In genomic region chr6:15653581-15653980, GRCh38 we compare ENCODE assay signal across 16 cellular contexts. TPM values are rescaled to one million over a fixed set of nuclear protein-coding genes. Genes with fewer than 3 reads are reported as not detected.
DNase-seq lines count a peak whose midpoint lies in the region; ATAC-seq and TF ChIP-seq lines count a peak whose summit lies in the region.
"Had no signal": no experiment of that assay in that cellular context is flagged by ENCODE, and none has a peak within 500 bp of the region (broad histone marks: within the 10 kb centered on the region; RNA-seq: fewer than 3 reads in every experiment).

No MANE protein-coding gene starts in this region.

- peak overlapping the region; percentile 13 for H3K4me2 ChIP-seq in mammary epithelial cell (ENCODE audit: insufficient read depth, low read depth, low read length)

- H3K4me3 ChIP-seq in mammary epithelial cell (replicated peaks in 1 of 3; ENCODE audit: insufficient read depth in 1 of 3, low read depth in 2 of 3, low read length in 3 of 3) (no peak overlapping the region), breast epithelium (no peak overlapping the region), testis (no peak overlapping the region)
- H3K4me3 ChIP-seq: thyroid gland had no signal

- H3K9ac ChIP-seq in mammary epithelial cell (ENCODE audit: insufficient read depth, low read length), result no peak overlapping the region

- H3K27ac ChIP-seq in mammary epithelial cell (ENCODE audit: insufficient read depth, low read depth, low read length) (no peak overlapping the region), breast epithelium (no peak overlapping the region), testis (no peak overlapping the region)
- H3K27ac ChIP-seq: thyroid gland had no signal

- peaks cover 28% of the 10 kb centered on the region for H3K79me2 ChIP-seq in mammary epithelial cell (ENCODE audit: insufficient read depth, low read length)

- intact Hi-C loops in mammary epithelial cell (cut with micrococcal nuclease), result no loop called here
- intact Hi-C loops in breast epithelium (cut with DNase I; ENCODE audit: low total_unique reads), result no loop called here
- intact Hi-C loops in testis (cut with DNase I; ENCODE audit: low total_unique reads), result no loop called here

- TF ChIP-seq POLR2A in breast epithelium (IDR thresholded peaks at IDR 0.05), result no peak
- no peak for TF ChIP-seq POLR2A in testis (IDR thresholded peaks at IDR 0.05)

- dilution Hi-C loops in mammary epithelial cell (cut with HindIII; ENCODE audit: low sequenced_read_pairs), result no loop called here

- no peaks in the 10 kb centered on the region for H3K9me3 Mint-ChIP-seq in stimulated activated effector memory CD8-positive, alpha-beta T cell treated with anti-CD3 and anti-CD28 coated beads, Interleukin-12 subunit alpha, Interleukin-12 subunit beta, amount 100 ng/mL, for 72 hours
- H3K9me3 Mint-ChIP-seq: activated CD4-positive, alpha-beta memory T cell treated with anti-CD3 and anti-CD28 coated beads, Interleukin-2, amount 10 ng/mL, durations not matched to agents 7 days and 5 days; IgD-negative memory B cell had no signal

- no peaks in the 10 kb centered on the region for H4K20me1 ChIP-seq in mammary epithelial cell (ENCODE audit: insufficient read depth, low read length)

- peak; percentile 60 for ATAC-seq in GM21717 (IDR thresholded peaks at IDR 0.05; ENCODE audit: unreplicated experiment)
- ATAC-seq in HG03432 (IDR thresholded peaks at IDR 0.05; ENCODE audit: unreplicated experiment), result peak; percentile 66
- peak; percentile 72 for ATAC-seq in stimulated activated effector memory CD8-positive, alpha-beta T cell treated with anti-CD3 and anti-CD28 coated beads, Interleukin-12 subunit alpha, Interleukin-12 subunit beta, amount 100 ng/mL, for 72 hours
- ATAC-seq in left lobe of liver, result no peak
- ATAC-seq: naive thymus-derived CD4-positive, alpha-beta T cell had no signal

- in situ Hi-C loops in mammary epithelial cell (cut with MboI; ENCODE audit: low sequenced_read_pairs in 2 of 2), result no loop called here

- H3K36me3 ChIP-seq in mammary epithelial cell (ENCODE audit: insufficient read depth, low read length) (no peaks in the 10 kb centered on the region), breast epithelium (peaks cover 5% of the 10 kb centered on the region), testis (ENCODE audit: low read depth, missing control alignments) (no peaks in the 10 kb centered on the region)
- H3K36me3 ChIP-seq: thyroid gland had no signal

- no peaks in the 10 kb centered on the region for H3K27me3 ChIP-seq in mammary epithelial cell (ENCODE audit: insufficient read depth, low read length)
- no peaks in the 10 kb centered on the region for H3K27me3 ChIP-seq in breast epithelium
- H3K27me3 ChIP-seq in testis, result no peaks in the 10 kb centered on the region
- H3K27me3 ChIP-seq: thyroid gland had no signal

- no peak overlapping the region for H2AFZ ChIP-seq in mammary epithelial cell (ENCODE audit: low read depth, low read length)

- TF ChIP-seq CTCF in mammary epithelial cell (conservative IDR thresholded peaks at IDR 0.05 in 1 of 2, IDR thresholded peaks at IDR 0.05 in 1 of 2; ENCODE audit: extremely low read depth in 1 of 2, insufficient read depth in 1 of 2, low read depth in 1 of 2, low read length in 2 of 2) (no peak), breast epithelium (IDR thresholded peaks at IDR 0.05) (no peak), testis (IDR thresholded peaks at IDR 0.05) (no peak)

- H3K4me1 ChIP-seq in mammary epithelial cell (ENCODE audit: insufficient read depth, low read length), result no peaks in the 10 kb centered on the region
- no peaks in the 10 kb centered on the region for H3K4me1 ChIP-seq in breast epithelium
- no peaks in the 10 kb centered on the region for H3K4me1 ChIP-seq in testis
- H3K4me1 ChIP-seq: thyroid gland had no signal

- H3K4me3 Mint-ChIP-seq in stimulated activated effector memory CD8-positive, alpha-beta T cell treated with anti-CD3 and anti-CD28 coated beads, Interleukin-12 subunit alpha, Interleukin-12 subunit beta, amount 100 ng/mL, for 72 hours, result no peak overlapping the region
- H3K4me3 Mint-ChIP-seq: activated CD4-positive, alpha-beta memory T cell treated with anti-CD3 and anti-CD28 coated beads, Interleukin-2, amount 10 ng/mL, durations not matched to agents 7 days and 5 days; naive thymus-derived CD4-positive, alpha-beta T cell had no signal

- CTCF ChIA-PET in mammary epithelial cell (lab: Charles Lee; ENCODE audit: low non-redundant PET), result no interaction called here

- H3K9me3 ChIP-seq in mammary epithelial cell (replicated peaks; ENCODE audit: insufficient read depth, low read length) (no peaks in the 10 kb centered on the region), breast epithelium (no peaks in the 10 kb centered on the region), testis (no peaks in the 10 kb centered on the region)
- H3K9me3 ChIP-seq: thyroid gland had no signal

- H3K36me3 Mint-ChIP-seq in stimulated activated effector memory CD8-positive, alpha-beta T cell treated with anti-CD3 and anti-CD28 coated beads, Interleukin-12 subunit alpha, Interleukin-12 subunit beta, amount 100 ng/mL, for 72 hours, result peaks cover 27% of the 10 kb centered on the region

- DNase-seq in mammary epithelial cell, result no peak
- no peak for DNase-seq in breast epithelium (ENCODE audit: low spot score in 2 of 2)
- no peak for DNase-seq in stimulated activated effector memory CD8-positive, alpha-beta T cell treated with anti-CD3 and anti-CD28 coated beads, Interleukin-12 subunit alpha, Interleukin-12 subunit beta, amount 100 ng/mL, for 72 hours (ENCODE audit: low spot score in 2 of 2)
- DNase-seq in NCI-H1436 (lab: John Stamatoyannopoulos, UW), result no peak
- DNase-seq in left lobe of liver (ENCODE audit: low spot score), result no peak
- no peak for DNase-seq in testis
- DNase-seq: activated CD4-positive, alpha-beta memory T cell treated with anti-CD3 and anti-CD28 coated beads, Interleukin-2, amount 10 ng/mL, durations not matched to agents 7 days and 5 days; cortex of kidney; naive thymus-derived CD4-positive, alpha-beta T cell; NCI-H187; right cardiac atrium; SW 1271; thyroid gland had no signal

- no peak overlapping the region for H3K27ac Mint-ChIP-seq in stimulated activated effector memory CD8-positive, alpha-beta T cell treated with anti-CD3 and anti-CD28 coated beads, Interleukin-12 subunit alpha, Interleukin-12 subunit beta, amount 100 ng/mL, for 72 hours
- H3K27ac Mint-ChIP-seq: activated CD4-positive, alpha-beta memory T cell treated with anti-CD3 and anti-CD28 coated beads, Interleukin-2, amount 10 ng/mL, durations not matched to agents 7 days and 5 days had no signal

- H3K4me1 Mint-ChIP-seq in stimulated activated effector memory CD8-positive, alpha-beta T cell treated with anti-CD3 and anti-CD28 coated beads, Interleukin-12 subunit alpha, Interleukin-12 subunit beta, amount 100 ng/mL, for 72 hours, result peaks cover 27% of the 10 kb centered on the region

- no TSS peak for BruUV-seq in mammary epithelial cell (replicated peaks; lab: Mats Ljungman, UMichigan)

RNA-seq across cellular contexts. Expression of gene DTNBP1, which starts 9.2 kb away (rescaled TPM):
- total RNA-seq in mammary epithelial cell, result 1 to 10 TPM; 2.8 to 9.9 TPM
- 11.1 TPM for polyA plus RNA-seq in mammary epithelial cell
- polyA minus RNA-seq in mammary epithelial cell, result 10.1 TPM
- 10 to 100 TPM; 14.6 to 22.0 (median 19.5) TPM for total RNA-seq in breast epithelium
- total RNA-seq in left lobe of liver, result 4.3 TPM
- 10 to 100 TPM; 21.8 to 22.6 TPM for total RNA-seq in testis
- polyA plus RNA-seq in testis (ENCODE audit: insufficient read depth, low read depth, low replicate concordance), result 25.4 TPM
